ENCODE assay signal across 8 cellular contexts in the genomic region with DNA sequence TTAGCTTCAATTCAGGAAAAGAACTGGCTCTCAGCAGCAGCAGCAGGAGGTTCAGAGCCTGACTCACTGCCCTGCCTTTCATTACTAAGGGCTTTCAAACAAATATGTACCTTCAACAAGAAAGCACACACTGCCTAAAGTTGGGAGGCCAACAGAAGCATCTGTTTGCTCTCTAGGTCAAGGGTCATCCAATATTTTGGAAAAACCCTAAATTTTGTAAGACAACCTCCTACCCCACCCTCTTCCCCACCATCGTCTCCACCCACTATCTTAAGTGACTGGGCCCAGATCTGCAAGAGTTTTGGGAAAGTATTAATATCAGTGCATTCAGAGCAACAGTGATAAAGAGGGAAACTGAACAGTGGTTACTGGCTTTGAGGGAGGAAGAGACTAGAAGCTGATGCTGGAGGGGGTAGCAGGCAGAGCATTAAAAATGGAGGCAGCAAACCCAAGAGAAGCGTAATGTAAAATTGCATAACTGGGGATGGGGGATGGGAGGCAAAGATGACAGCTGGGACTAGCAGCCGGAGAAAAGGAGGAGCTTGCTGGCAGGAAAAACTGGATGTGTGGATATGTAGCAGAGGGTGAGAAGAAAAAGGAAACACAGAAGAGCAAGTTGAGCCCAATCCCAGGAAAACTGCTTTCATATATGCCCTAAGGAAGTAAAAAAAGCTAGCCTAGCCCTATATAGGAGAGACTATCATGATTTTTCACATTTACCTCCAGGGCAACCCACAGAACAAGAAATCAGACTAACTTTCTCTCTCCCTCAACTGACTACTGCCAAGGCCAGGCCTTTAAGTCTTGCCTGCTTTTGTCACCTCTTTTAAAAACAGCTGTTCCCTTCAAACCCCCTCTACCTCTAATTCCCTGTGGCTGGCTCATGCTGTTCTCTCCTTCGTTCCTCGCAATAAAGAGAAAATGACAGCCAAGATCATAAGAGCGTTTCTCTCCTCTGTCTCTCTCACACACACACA. TPM values are rescaled to one million over a fixed set of nuclear protein-coding genes. Genes with fewer than 3 reads are reported as not detected.
A peak's percentile ranks its signal among the peaks of the same experiment; 100 is the strongest.
DNase-seq lines count a peak whose midpoint lies in the region; ATAC-seq and TF ChIP-seq lines count a peak whose summit lies in the region.

No MANE protein-coding gene starts in this region.

- WGBS in tibial nerve, 2 donors: 38 to 44% methylated on average over 6 of the region's 6 CpGs

- no peaks in the 10 kb centered on the region for H3K9me3 ChIP-seq in tibial nerve

- H3K27me3 ChIP-seq in brain microvascular endothelial cell (replicated peaks) (no peaks in the 10 kb centered on the region), tibial nerve (no peaks in the 10 kb centered on the region)

- in situ Hi-C loops in brain microvascular endothelial cell (cut with HindIII; ENCODE audit: low pct_ligation_motif_present, low sequenced_read_pairs): no loop called here

- H3K27ac ChIP-seq in brain microvascular endothelial cell (peak overlapping the region; percentile 25), tibial nerve (peak overlapping the region in 3 of 4 donors; percentile 29 to 64 (median 62))

- no peak for TF ChIP-seq EP300 in tibial nerve (IDR thresholded peaks at IDR 0.05)

- H3K36me3 ChIP-seq in brain microvascular endothelial cell (replicated peaks) (no peaks in the 10 kb centered on the region), tibial nerve (no peaks in the 10 kb centered on the region)

- intact Hi-C loops in left colon (cut with DNase I, micrococcal nuclease): no loop called here

- H3K4me1 ChIP-seq in tibial nerve: peaks cover 0 to 79% (median 48%) of the 10 kb centered on the region in 4 donors

- peak in 2 of 3 experiments; percentile 17 to 44 for DNase-seq in NCI-H1417 (lab: John Stamatoyannopoulos, UW)
- DNase-seq in NCI-H1417 treated with DMSO at 0.1 percent for 48 hours (lab: John Stamatoyannopoulos, UW): no peak
- DNase-seq in brain microvascular endothelial cell: peak; percentile 37
- DNase-seq in left colon: peak; percentile 38 to 52
- DNase-seq in tibial nerve (ENCODE audit: low spot score in 2 of 2): peak in 1 of 2 donors; percentile 72
- no peak for DNase-seq in NK-92 (lab: John Stamatoyannopoulos, UW; ENCODE audit: unreplicated experiment)
- DNase-seq in NCI-H187 treated with DMSO at 0.1 percent for 48 hours (lab: John Stamatoyannopoulos, UW): no peak
- DNase-seq in activated naive CD4-positive, alpha-beta T cell treated with anti-CD3 and anti-CD28 coated beads, Interleukin-2, amount 50 U/mL, for 16 hours: no peak

- no peak for TF ChIP-seq POLR2A in tibial nerve (IDR thresholded peaks at IDR 0.05)

- no peak overlapping the region for H3K4me3 ChIP-seq in brain microvascular endothelial cell (ENCODE audit: low read depth, low read length)
- no peak overlapping the region for H3K4me3 ChIP-seq in tibial nerve

- TF ChIP-seq CTCF in brain microvascular endothelial cell (IDR thresholded peaks at IDR 0.05; ENCODE audit: low read depth, low read length, missing control alignments) (no peak), tibial nerve (IDR thresholded peaks at IDR 0.05) (no peak)

- peak; percentile 70 for ATAC-seq in left colon

RNA-seq across cellular contexts. Expression of a gene that starts 31.5 kb away (rescaled TPM):
- 100 to 1,000 TPM; 150 to 155 TPM for total RNA-seq in left colon
- 100 to 1,000 TPM in 2 of 4 donors, 10 to 100 TPM in 2; 84.3 to 118 (median 106) TPM for total RNA-seq in tibial nerve

Comparison
In these comparisons a context has a peak if more than half of its experiments do, and no peak if none do; other contexts are left out.
1. DNase-seq: peak in NCI-H1417 (2 of 3), brain microvascular endothelial cell (single experiment) and left colon (2 of 2); none in NCI-H1417 treated with DMSO at 0.1 percent for 48 hours (single experiment), NK-92 (single experiment), NCI-H187 treated with DMSO at 0.1 percent for 48 hours (single experiment) and activated naive CD4-positive, alpha-beta T cell treated with anti-CD3 and anti-CD28 coated beads, Interleukin-2, amount 50 U/mL, for 16 hours (single experiment).